1 cellular context compared by ENCODE assay signal in the genomic region with DNA sequence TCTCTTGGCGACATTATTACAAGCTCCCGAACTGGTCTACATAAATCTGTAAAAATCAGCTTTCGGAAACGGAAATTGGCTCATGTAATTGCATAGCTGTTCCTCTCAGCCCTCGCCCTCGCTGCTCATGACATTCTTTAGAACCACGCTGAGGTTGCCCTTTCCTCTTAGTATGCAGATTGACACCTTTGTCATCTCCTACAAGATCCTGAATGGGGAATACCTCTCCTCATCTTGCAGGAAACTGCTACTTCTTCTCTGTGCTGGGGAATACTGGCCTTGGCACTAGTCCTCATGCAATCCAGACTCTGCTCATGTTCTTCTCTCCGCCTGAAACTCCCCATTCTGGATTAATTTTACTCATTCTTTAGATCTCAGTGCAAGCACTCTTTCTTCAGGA.
TF ChIP-seq lines count a peak whose summit lies in the region.

No MANE protein-coding gene starts in this region.

TF ChIP-seq in WTC11, 78 proteins besides CTCF, POLR2A, EP300 and RAD21 (continued from another document):
- TF ChIP-seq, protein P1, sequence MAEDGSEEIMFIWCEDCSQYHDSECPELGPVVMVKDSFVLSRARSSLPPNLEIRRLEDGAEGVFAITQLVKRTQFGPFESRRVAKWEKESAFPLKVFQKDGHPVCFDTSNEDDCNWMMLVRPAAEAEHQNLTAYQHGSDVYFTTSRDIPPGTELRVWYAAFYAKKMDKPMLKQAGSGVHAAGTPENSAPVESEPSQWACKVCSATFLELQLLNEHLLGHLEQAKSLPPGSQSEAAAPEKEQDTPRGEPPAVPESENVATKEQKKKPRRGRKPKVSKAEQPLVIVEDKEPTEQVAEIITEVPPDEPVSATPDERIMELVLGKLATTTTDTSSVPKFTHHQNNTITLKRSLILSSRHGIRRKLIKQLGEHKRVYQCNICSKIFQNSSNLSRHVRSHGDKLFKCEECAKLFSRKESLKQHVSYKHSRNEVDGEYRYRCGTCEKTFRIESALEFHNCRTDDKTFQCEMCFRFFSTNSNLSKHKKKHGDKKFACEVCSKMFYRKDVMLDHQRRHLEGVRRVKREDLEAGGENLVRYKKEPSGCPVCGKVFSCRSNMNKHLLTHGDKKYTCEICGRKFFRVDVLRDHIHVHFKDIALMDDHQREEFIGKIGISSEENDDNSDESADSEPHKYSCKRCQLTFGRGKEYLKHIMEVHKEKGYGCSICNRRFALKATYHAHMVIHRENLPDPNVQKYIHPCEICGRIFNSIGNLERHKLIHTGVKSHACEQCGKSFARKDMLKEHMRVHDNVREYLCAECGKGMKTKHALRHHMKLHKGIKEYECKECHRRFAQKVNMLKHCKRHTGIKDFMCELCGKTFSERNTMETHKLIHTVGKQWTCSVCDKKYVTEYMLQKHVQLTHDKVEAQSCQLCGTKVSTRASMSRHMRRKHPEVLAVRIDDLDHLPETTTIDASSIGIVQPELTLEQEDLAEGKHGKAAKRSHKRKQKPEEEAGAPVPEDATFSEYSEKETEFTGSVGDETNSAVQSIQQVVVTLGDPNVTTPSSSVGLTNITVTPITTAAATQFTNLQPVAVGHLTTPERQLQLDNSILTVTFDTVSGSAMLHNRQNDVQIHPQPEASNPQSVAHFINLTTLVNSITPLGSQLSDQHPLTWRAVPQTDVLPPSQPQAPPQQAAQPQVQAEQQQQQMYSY (CRISPR knock-in tag; IDR thresholded peaks at IDR 0.05): no peak
- TF ChIP-seq, protein P2, sequence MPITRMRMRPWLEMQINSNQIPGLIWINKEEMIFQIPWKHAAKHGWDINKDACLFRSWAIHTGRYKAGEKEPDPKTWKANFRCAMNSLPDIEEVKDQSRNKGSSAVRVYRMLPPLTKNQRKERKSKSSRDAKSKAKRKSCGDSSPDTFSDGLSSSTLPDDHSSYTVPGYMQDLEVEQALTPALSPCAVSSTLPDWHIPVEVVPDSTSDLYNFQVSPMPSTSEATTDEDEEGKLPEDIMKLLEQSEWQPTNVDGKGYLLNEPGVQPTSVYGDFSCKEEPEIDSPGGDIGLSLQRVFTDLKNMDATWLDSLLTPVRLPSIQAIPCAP (CRISPR knock-in tag; IDR thresholded peaks at IDR 0.05): no peak
- TF ChIP-seq, protein P3, sequence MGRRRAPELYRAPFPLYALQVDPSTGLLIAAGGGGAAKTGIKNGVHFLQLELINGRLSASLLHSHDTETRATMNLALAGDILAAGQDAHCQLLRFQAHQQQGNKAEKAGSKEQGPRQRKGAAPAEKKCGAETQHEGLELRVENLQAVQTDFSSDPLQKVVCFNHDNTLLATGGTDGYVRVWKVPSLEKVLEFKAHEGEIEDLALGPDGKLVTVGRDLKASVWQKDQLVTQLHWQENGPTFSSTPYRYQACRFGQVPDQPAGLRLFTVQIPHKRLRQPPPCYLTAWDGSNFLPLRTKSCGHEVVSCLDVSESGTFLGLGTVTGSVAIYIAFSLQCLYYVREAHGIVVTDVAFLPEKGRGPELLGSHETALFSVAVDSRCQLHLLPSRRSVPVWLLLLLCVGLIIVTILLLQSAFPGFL (CRISPR knock-in tag; IDR thresholded peaks at IDR 0.05; ENCODE audit: borderline replicate concordance): no peak
